Comparison of ENCODE assay signal across 1 cellular context in the genomic region with DNA sequence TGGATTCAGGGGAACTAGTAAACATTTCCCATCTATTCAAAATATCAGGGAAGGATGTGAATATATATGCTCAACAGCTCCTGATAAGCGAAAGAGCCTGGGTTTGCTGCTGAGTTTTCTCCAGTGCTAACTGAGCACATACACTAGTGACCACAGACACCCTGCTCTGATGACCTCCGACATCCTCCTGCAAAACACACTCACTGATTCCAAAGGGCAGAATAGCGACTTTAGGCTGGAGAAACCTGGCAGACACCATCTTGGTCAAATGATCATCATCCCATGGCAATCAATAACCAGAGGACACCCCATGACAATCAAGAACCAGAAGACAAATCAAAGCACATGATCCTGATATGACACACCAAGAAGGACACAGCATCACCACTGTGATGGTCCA.
TF ChIP-seq lines count a peak whose summit lies in the region.

No MANE protein-coding gene starts in this region.

TF ChIP-seq in H1, 55 proteins besides CTCF, POLR2A, EP300 and RAD21 (continued from another document):
- TF ChIP-seq, protein P1, sequence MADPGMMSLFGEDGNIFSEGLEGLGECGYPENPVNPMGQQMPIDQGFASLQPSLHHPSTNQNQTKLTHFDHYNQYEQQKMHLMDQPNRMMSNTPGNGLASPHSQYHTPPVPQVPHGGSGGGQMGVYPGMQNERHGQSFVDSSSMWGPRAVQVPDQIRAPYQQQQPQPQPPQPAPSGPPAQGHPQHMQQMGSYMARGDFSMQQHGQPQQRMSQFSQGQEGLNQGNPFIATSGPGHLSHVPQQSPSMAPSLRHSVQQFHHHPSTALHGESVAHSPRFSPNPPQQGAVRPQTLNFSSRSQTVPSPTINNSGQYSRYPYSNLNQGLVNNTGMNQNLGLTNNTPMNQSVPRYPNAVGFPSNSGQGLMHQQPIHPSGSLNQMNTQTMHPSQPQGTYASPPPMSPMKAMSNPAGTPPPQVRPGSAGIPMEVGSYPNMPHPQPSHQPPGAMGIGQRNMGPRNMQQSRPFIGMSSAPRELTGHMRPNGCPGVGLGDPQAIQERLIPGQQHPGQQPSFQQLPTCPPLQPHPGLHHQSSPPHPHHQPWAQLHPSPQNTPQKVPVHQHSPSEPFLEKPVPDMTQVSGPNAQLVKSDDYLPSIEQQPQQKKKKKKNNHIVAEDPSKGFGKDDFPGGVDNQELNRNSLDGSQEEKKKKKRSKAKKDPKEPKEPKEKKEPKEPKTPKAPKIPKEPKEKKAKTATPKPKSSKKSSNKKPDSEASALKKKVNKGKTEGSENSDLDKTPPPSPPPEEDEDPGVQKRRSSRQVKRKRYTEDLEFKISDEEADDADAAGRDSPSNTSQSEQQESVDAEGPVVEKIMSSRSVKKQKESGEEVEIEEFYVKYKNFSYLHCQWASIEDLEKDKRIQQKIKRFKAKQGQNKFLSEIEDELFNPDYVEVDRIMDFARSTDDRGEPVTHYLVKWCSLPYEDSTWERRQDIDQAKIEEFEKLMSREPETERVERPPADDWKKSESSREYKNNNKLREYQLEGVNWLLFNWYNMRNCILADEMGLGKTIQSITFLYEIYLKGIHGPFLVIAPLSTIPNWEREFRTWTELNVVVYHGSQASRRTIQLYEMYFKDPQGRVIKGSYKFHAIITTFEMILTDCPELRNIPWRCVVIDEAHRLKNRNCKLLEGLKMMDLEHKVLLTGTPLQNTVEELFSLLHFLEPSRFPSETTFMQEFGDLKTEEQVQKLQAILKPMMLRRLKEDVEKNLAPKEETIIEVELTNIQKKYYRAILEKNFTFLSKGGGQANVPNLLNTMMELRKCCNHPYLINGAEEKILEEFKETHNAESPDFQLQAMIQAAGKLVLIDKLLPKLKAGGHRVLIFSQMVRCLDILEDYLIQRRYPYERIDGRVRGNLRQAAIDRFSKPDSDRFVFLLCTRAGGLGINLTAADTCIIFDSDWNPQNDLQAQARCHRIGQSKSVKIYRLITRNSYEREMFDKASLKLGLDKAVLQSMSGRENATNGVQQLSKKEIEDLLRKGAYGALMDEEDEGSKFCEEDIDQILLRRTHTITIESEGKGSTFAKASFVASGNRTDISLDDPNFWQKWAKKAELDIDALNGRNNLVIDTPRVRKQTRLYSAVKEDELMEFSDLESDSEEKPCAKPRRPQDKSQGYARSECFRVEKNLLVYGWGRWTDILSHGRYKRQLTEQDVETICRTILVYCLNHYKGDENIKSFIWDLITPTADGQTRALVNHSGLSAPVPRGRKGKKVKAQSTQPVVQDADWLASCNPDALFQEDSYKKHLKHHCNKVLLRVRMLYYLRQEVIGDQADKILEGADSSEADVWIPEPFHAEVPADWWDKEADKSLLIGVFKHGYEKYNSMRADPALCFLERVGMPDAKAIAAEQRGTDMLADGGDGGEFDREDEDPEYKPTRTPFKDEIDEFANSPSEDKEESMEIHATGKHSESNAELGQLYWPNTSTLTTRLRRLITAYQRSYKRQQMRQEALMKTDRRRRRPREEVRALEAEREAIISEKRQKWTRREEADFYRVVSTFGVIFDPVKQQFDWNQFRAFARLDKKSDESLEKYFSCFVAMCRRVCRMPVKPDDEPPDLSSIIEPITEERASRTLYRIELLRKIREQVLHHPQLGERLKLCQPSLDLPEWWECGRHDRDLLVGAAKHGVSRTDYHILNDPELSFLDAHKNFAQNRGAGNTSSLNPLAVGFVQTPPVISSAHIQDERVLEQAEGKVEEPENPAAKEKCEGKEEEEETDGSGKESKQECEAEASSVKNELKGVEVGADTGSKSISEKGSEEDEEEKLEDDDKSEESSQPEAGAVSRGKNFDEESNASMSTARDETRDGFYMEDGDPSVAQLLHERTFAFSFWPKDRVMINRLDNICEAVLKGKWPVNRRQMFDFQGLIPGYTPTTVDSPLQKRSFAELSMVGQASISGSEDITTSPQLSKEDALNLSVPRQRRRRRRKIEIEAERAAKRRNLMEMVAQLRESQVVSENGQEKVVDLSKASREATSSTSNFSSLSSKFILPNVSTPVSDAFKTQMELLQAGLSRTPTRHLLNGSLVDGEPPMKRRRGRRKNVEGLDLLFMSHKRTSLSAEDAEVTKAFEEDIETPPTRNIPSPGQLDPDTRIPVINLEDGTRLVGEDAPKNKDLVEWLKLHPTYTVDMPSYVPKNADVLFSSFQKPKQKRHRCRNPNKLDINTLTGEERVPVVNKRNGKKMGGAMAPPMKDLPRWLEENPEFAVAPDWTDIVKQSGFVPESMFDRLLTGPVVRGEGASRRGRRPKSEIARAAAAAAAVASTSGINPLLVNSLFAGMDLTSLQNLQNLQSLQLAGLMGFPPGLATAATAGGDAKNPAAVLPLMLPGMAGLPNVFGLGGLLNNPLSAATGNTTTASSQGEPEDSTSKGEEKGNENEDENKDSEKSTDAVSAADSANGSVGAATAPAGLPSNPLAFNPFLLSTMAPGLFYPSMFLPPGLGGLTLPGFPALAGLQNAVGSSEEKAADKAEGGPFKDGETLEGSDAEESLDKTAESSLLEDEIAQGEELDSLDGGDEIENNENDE (IDR thresholded peaks at IDR 0.05; ENCODE audit: insufficient replicate concordance, low read length) = no peak
- TF ChIP-seq SUZ12 (IDR thresholded peaks at IDR 0.05; ENCODE audit: low read length) = no peak
- no peak for TF ChIP-seq ASH2L (IDR thresholded peaks at IDR 0.05; ENCODE audit: low read length)
- no peak for TF ChIP-seq PHF8 (conservative IDR thresholded peaks at IDR 0.05; ENCODE audit: low read depth, low read length)
- TF ChIP-seq KDM5A (IDR thresholded peaks at IDR 0.05; ENCODE audit: low read length) = no peak
- no peak for TF ChIP-seq FOSL1 (IDR thresholded peaks at IDR 0.05; ENCODE audit: insufficient read depth, low read depth, low read length)
- no peak for TF ChIP-seq SP2 (IDR thresholded peaks at IDR 0.05; ENCODE audit: low read length)
- no peak for TF ChIP-seq TEAD4 (IDR thresholded peaks at IDR 0.05; ENCODE audit: low read depth, low read length)
- TF ChIP-seq, protein P2, sequence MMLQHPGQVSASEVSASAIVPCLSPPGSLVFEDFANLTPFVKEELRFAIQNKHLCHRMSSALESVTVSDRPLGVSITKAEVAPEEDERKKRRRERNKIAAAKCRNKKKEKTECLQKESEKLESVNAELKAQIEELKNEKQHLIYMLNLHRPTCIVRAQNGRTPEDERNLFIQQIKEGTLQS (IDR thresholded peaks at IDR 0.05; ENCODE audit: insufficient read depth, low read depth, low read length) = no peak
- TF ChIP-seq NRF1 (IDR thresholded peaks at IDR 0.05; ENCODE audit: low read depth, low read length) = no peak
- TF ChIP-seq CHD2 (IDR thresholded peaks at IDR 0.05; ENCODE audit: low read length) = no peak
- TF ChIP-seq BCL11A (IDR thresholded peaks at IDR 0.05; ENCODE audit: low read depth in 2 of 2, low read length in 2 of 2) = no peak
- no peak for TF ChIP-seq KDM4A (IDR thresholded peaks at IDR 0.05; ENCODE audit: low read depth, low read length, severe bottlenecking)
- no peak for TF ChIP-seq SAP30 (IDR thresholded peaks at IDR 0.05; ENCODE audit: insufficient read depth, insufficient replicate concordance, low read length)
- no peak for TF ChIP-seq BACH1 (IDR thresholded peaks at IDR 0.05; ENCODE audit: low read length)
- no peak for TF ChIP-seq SP1 (IDR thresholded peaks at IDR 0.05; ENCODE audit: low read depth, low read length)
- TF ChIP-seq SIX5 (IDR thresholded peaks at IDR 0.05; ENCODE audit: low read depth, low read length) = no peak
TF ChIP-seq in H1: peak in this region for 0.
